Comparison of ENCODE assay signal across 1 cellular context in the genomic region with DNA sequence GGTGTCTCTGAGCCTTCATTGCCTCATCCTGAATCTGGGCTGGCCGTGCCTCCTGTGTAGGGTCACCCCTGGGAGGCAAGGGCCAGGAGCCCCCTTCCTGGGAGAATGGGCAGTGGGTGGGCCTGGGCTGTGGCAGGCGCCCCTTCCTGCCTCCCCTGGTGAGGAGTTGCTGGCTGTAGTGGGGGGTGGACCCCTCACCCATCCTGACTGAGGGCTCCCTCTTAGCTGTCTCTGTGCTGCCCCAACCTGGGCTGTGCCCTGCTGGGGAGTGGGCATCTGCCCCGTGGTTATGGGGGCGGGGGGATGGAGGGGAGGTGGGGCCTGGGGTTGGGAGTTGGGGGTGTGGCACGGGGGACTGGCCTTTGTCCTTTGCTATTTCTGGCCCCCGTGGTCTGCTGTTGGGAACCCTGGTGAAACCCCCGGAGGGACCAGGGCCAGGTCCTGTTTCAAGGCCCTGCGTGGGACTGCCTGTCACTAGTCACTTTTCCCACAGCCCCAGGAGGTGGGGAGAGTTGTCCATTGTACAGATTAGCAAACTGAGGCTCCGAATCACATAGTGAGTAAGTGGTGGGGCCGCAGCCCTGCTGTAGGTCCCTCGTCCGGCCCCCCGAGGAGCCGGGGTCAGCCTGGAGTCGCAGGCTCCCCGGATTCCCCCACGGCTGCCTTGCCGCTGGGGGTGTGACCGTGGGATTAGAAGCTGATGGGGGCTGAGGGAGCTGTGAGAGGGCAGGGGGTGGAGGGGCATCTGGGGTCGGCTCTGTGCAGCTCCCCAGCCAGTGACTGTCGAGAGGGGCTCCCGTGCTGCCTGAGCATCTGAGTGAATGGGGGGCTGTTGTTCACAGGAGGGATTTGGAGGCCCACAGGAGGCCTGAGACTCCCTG.
TF ChIP-seq lines count a peak whose summit lies in the region.

No MANE protein-coding gene starts in this region.

TF ChIP-seq in GM23338, 12 proteins besides CTCF, POLR2A, EP300 and RAD21:
- TF ChIP-seq, protein P1, sequence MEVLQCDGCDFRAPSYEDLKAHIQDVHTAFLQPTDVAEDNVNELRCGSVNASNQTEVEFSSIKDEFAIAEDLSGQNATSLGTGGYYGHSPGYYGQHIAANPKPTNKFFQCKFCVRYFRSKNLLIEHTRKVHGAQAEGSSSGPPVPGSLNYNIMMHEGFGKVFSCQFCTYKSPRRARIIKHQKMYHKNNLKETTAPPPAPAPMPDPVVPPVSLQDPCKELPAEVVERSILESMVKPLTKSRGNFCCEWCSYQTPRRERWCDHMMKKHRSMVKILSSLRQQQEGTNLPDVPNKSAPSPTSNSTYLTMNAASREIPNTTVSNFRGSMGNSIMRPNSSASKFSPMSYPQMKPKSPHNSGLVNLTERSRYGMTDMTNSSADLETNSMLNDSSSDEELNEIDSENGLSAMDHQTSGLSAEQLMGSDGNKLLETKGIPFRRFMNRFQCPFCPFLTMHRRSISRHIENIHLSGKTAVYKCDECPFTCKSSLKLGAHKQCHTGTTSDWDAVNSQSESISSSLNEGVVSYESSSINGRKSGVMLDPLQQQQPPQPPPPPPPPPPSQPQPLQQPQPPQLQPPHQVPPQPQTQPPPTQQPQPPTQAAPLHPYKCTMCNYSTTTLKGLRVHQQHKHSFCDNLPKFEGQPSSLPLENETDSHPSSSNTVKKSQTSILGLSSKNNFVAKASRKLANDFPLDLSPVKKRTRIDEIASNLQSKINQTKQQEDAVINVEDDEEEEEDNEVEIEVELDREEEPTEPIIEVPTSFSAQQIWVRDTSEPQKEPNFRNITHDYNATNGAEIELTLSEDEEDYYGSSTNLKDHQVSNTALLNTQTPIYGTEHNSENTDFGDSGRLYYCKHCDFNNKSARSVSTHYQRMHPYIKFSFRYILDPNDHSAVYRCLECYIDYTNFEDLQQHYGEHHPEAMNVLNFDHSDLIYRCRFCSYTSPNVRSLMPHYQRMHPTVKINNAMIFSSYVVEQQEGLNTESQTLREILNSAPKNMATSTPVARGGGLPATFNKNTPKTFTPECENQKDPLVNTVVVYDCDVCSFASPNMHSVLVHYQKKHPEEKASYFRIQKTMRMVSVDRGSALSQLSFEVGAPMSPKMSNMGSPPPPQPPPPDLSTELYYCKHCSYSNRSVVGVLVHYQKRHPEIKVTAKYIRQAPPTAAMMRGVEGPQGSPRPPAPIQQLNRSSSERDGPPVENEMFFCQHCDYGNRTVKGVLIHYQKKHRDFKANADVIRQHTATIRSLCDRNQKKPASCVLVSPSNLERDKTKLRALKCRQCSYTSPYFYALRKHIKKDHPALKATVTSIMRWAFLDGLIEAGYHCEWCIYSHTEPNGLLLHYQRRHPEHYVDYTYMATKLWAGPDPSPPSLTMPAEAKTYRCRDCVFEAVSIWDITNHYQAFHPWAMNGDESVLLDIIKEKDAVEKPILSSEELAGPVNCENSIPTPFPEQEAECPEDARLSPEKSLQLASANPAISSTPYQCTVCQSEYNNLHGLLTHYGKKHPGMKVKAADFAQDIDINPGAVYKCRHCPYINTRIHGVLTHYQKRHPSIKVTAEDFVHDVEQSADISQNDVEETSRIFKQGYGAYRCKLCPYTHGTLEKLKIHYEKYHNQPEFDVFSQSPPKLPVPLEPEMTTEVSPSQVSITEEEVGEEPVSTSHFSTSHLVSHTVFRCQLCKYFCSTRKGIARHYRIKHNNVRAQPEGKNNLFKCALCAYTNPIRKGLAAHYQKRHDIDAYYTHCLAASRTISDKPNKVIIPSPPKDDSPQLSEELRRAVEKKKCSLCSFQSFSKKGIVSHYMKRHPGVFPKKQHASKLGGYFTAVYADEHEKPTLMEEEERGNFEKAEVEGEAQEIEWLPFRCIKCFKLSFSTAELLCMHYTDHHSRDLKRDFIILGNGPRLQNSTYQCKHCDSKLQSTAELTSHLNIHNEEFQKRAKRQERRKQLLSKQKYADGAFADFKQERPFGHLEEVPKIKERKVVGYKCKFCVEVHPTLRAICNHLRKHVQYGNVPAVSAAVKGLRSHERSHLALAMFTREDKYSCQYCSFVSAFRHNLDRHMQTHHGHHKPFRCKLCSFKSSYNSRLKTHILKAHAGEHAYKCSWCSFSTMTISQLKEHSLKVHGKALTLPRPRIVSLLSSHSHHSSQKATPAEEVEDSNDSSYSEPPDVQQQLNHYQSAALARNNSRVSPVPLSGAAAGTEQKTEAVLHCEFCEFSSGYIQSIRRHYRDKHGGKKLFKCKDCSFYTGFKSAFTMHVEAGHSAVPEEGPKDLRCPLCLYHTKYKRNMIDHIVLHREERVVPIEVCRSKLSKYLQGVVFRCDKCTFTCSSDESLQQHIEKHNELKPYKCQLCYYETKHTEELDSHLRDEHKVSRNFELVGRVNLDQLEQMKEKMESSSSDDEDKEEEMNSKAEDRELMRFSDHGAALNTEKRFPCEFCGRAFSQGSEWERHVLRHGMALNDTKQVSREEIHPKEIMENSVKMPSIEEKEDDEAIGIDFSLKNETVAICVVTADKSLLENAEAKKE (CRISPR knock-in tag; IDR thresholded peaks at IDR 0.05), result no peak
- no peak for TF ChIP-seq NANOG (IDR thresholded peaks at IDR 0.05; ENCODE audit: borderline replicate concordance)
- TF ChIP-seq POLR2AphosphoS5 (IDR thresholded peaks at IDR 0.05; ENCODE audit: low read depth), result no peak
- no peak for TF ChIP-seq ZNF331 (CRISPR knock-in tag; IDR thresholded peaks at IDR 0.05; ENCODE audit: low read depth)
- TF ChIP-seq STAT1 (IDR thresholded peaks at IDR 0.05; ENCODE audit: unreplicated experiment), result no peak
- TF ChIP-seq EZH2phosphoT487 (IDR thresholded peaks at IDR 0.05; ENCODE audit: unreplicated experiment), result no peak
- TF ChIP-seq, protein P2, sequence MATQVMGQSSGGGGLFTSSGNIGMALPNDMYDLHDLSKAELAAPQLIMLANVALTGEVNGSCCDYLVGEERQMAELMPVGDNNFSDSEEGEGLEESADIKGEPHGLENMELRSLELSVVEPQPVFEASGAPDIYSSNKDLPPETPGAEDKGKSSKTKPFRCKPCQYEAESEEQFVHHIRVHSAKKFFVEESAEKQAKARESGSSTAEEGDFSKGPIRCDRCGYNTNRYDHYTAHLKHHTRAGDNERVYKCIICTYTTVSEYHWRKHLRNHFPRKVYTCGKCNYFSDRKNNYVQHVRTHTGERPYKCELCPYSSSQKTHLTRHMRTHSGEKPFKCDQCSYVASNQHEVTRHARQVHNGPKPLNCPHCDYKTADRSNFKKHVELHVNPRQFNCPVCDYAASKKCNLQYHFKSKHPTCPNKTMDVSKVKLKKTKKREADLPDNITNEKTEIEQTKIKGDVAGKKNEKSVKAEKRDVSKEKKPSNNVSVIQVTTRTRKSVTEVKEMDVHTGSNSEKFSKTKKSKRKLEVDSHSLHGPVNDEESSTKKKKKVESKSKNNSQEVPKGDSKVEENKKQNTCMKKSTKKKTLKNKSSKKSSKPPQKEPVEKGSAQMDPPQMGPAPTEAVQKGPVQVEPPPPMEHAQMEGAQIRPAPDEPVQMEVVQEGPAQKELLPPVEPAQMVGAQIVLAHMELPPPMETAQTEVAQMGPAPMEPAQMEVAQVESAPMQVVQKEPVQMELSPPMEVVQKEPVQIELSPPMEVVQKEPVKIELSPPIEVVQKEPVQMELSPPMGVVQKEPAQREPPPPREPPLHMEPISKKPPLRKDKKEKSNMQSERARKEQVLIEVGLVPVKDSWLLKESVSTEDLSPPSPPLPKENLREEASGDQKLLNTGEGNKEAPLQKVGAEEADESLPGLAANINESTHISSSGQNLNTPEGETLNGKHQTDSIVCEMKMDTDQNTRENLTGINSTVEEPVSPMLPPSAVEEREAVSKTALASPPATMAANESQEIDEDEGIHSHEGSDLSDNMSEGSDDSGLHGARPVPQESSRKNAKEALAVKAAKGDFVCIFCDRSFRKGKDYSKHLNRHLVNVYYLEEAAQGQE (IDR thresholded peaks at IDR 0.05; ENCODE audit: unreplicated experiment), result no peak
- no peak for TF ChIP-seq CREB1 (CRISPR knock-in tag; IDR thresholded peaks at IDR 0.05; ENCODE audit: low read depth)
- TF ChIP-seq, protein P3, sequence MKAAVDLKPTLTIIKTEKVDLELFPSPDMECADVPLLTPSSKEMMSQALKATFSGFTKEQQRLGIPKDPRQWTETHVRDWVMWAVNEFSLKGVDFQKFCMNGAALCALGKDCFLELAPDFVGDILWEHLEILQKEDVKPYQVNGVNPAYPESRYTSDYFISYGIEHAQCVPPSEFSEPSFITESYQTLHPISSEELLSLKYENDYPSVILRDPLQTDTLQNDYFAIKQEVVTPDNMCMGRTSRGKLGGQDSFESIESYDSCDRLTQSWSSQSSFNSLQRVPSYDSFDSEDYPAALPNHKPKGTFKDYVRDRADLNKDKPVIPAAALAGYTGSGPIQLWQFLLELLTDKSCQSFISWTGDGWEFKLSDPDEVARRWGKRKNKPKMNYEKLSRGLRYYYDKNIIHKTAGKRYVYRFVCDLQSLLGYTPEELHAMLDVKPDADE (IDR thresholded peaks at IDR 0.05), result no peak
- no peak for TF ChIP-seq JUNB (IDR thresholded peaks at IDR 0.05; ENCODE audit: unreplicated experiment)
- no peak for TF ChIP-seq ZNF114 (CRISPR knock-in tag; IDR thresholded peaks at IDR 0.05)
- no peak for TF ChIP-seq EZH2 (IDR thresholded peaks at IDR 0.05; ENCODE audit: low read depth, unreplicated experiment)
